Comparison of ENCODE assay signal across 11 cellular contexts in the genomic region with DNA sequence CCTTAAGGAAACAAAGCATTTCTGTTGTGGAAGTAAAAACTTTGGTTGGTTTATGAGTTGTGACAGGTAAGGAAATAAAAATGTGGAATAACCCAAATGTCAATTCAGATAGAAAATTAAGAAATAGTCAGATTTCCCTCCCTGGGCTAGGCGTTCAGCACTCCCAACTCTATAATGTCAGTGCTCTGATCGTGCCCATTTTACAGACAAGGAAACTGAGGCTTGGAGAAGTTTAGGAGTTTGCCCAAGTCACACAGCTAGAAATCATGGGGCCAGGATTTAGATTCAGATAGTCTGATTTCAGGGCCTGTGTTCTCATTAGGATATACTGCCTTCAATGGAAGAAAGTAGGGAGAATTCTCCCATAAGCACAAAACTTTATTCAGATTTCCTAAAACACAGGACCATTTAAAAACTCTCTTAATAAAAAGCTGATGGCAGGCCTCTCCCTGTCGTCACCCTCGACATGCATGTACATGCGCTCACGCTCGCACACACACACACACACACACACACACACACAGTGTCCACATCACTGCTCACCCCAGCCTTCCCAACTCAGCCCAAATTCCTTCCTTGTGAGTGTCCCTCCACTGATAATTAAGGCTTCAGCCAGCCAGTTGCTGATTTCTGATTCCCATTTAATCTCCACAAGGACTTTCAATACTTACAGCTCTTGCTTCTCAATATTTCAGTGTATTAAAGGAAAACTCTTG. TPM values are rescaled to one million over a fixed set of nuclear protein-coding genes. Genes with fewer than 3 reads are reported as not detected.
DNase-seq lines count a peak whose midpoint lies in the region; ATAC-seq and TF ChIP-seq lines count a peak whose summit lies in the region.
"Had no signal": no experiment of that assay in that cellular context is flagged by ENCODE, and none has a peak within 500 bp of the region (broad histone marks: within the 10 kb centered on the region; RNA-seq: fewer than 3 reads in every experiment).

No MANE protein-coding gene starts in this region.

- H3K27ac ChIP-seq in epithelial cell of prostate (peak overlapping the region; percentile 77), upper lobe of left lung (peak overlapping the region; percentile 17 to 60 (median 48)), neuronal stem cell (replicated peaks; ENCODE audit: low read length) (no peak overlapping the region)

- no peaks in the 10 kb centered on the region for H3K36me3 ChIP-seq in upper lobe of left lung
- H3K36me3 ChIP-seq in neuronal stem cell (replicated peaks in 1 of 2; ENCODE audit: control insufficient read depth in 2 of 2, insufficient read depth in 2 of 2, low read length in 2 of 2) = no peaks in the 10 kb centered on the region

- H3K14ac ChIP-seq in neuronal stem cell (ENCODE audit: low read length) = no peak overlapping the region

- H2BK5ac ChIP-seq in neuronal stem cell (ENCODE audit: low read length) = no peak overlapping the region

- no peaks in the 10 kb centered on the region for H3K27me3 ChIP-seq in upper lobe of left lung
- H3K27me3 ChIP-seq in neuronal stem cell (ENCODE audit: control insufficient read depth in 3 of 3, insufficient read depth in 3 of 3, low read depth in 1 of 3, low read length in 3 of 3) = peaks cover 0 to 13% (median 2%) of the 10 kb centered on the region in 3 experiments

- no peak overlapping the region for H4K91ac ChIP-seq in neuronal stem cell (ENCODE audit: low read depth, low read length, poor library complexity)

- H3K18ac ChIP-seq in neuronal stem cell (ENCODE audit: low read length) = no peak overlapping the region

- no peaks in the 10 kb centered on the region for H3K4me1 ChIP-seq in upper lobe of left lung
- peaks cover 0 to 5% of the 10 kb centered on the region in 2 donors for H3K4me1 ChIP-seq in neuronal stem cell (ENCODE audit: control insufficient read depth in 2 of 2, insufficient read depth in 1 of 2, low read depth in 1 of 2, low read length in 2 of 2)

- no peak overlapping the region for H4K8ac ChIP-seq in neuronal stem cell (ENCODE audit: low read depth, low read length)

- TF ChIP-seq CTCF in lower leg skin (IDR thresholded peaks at IDR 0.05) = no peak
- no peak for TF ChIP-seq CTCF in upper lobe of left lung (IDR thresholded peaks at IDR 0.05)

- 45 to 55% methylated on average over 7 of the region's 7 CpGs for WGBS in lower leg skin, 2 donors
- 70 to 76% methylated on average over 7 of the region's 7 CpGs for WGBS in upper lobe of left lung, 2 donors
- no CpG with 5 or more reads among the region's 7 CpGs for WGBS in neuronal stem cell (ENCODE audit: extremely low coverage in 2 of 2, insufficient read length in 2 of 2, insufficient replicate concordance in 1 of 2), 2 donors

- no peak overlapping the region for H2BK12ac ChIP-seq in neuronal stem cell (ENCODE audit: low read length)

- no peaks in the 10 kb centered on the region for H3K9me3 ChIP-seq in upper lobe of left lung
- no peaks in the 10 kb centered on the region for H3K9me3 ChIP-seq in neuronal stem cell (replicated peaks in 1 of 2; ENCODE audit: control insufficient read depth in 2 of 2, insufficient read depth in 1 of 2, low read depth in 1 of 2, low read length in 2 of 2)

- no peak overlapping the region for H2AFZ ChIP-seq in neuronal stem cell (ENCODE audit: low read length)

- no peak overlapping the region for H2BK15ac ChIP-seq in neuronal stem cell (ENCODE audit: low read length)

- H3K9ac ChIP-seq in neuronal stem cell (ENCODE audit: low read depth, low read length, poor library complexity) = no peak overlapping the region

- H3K4me2 ChIP-seq in neuronal stem cell (ENCODE audit: insufficient read depth, low read length, poor library complexity, severe bottlenecking) = no peak overlapping the region

- no peak for TF ChIP-seq RAD21 in Ishikawa (IDR thresholded peaks at IDR 0.05; ENCODE audit: low read depth)

- no peak overlapping the region for H3K4ac ChIP-seq in neuronal stem cell (ENCODE audit: low read length)

- no peak overlapping the region for H3K4me3 ChIP-seq in lower leg skin (ENCODE audit: low read depth, poor library complexity, severe bottlenecking)
- H3K4me3 ChIP-seq in upper lobe of left lung = peak overlapping the region in 1 of 4 donors; percentile 18
- H3K4me3 ChIP-seq in neuronal stem cell (ENCODE audit: low read length in 2 of 2) = no peak overlapping the region

- TF ChIP-seq EP300 in Ishikawa (IDR thresholded peaks at IDR 0.05; ENCODE audit: borderline replicate concordance) (no peak), upper lobe of left lung (IDR thresholded peaks at IDR 0.05) (no peak)

- H3K23ac ChIP-seq in neuronal stem cell (ENCODE audit: low read depth, low read length, poor library complexity) = no peak overlapping the region

- no peak overlapping the region for H2BK120ac ChIP-seq in neuronal stem cell (ENCODE audit: low read depth, low read length)

- intact Hi-C loops in lower leg skin (cut with DNase I; ENCODE audit: low total_unique reads) = no loop called here

- H3K79me1 ChIP-seq in neuronal stem cell (ENCODE audit: low read depth, low read length) = no peaks in the 10 kb centered on the region

- H2AK5ac ChIP-seq in neuronal stem cell (ENCODE audit: low read depth, low read length) = no peak overlapping the region

- no peak for TF ChIP-seq POLR2A in lower leg skin (IDR thresholded peaks at IDR 0.05)
- TF ChIP-seq POLR2A in upper lobe of left lung (IDR thresholded peaks at IDR 0.05) = no peak

- ATAC-seq in upper lobe of left lung (ENCODE audit: low FRiP score in 2 of 2) (peak; percentile 76 to 91), HG03159 (IDR thresholded peaks at IDR 0.05; ENCODE audit: unreplicated experiment) (no peak)
- ATAC-seq: activated CD8-positive, alpha-beta T cell treated with anti-CD3 and anti-CD28 coated beads, Interleukin-2, amount 10 ng/mL, durations not matched to agents 7 days and 5 days had no signal

- DNase-seq in epithelial cell of prostate (ENCODE audit: low read depth, low spot score) (peak; percentile 95), lower leg skin (ENCODE audit: low spot score in 2 of 2) (peak; percentile 52 to 88), upper lobe of left lung (no peak), neuronal stem cell (ENCODE audit: low spot score) (no peak), NCI-H146 (lab: John Stamatoyannopoulos, UW) (no peak), NCI-H128 (lab: John Stamatoyannopoulos, UW; ENCODE audit: unreplicated experiment) (no peak)
- DNase-seq: activated CD8-positive, alpha-beta T cell treated with anti-CD3 and anti-CD28 coated beads, Interleukin-2, amount 10 ng/mL, durations not matched to agents 7 days and 5 days; hypothalamus had no signal

TF ChIP-seq in Ishikawa, 13 proteins besides CTCF, POLR2A, EP300 and RAD21:
- TF ChIP-seq REST (IDR thresholded peaks at IDR 0.05; ENCODE audit: low read depth) = no peak
- TF ChIP-seq, protein P1, sequence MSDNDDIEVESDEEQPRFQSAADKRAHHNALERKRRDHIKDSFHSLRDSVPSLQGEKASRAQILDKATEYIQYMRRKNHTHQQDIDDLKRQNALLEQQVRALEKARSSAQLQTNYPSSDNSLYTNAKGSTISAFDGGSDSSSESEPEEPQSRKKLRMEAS (IDR thresholded peaks at IDR 0.05) = 0 out of 2 replicates have a peak, but pooled peaks have one; percentile 11
- TF ChIP-seq NFIC (IDR thresholded peaks at IDR 0.05) = no peak
- no peak for TF ChIP-seq TCF12 (IDR thresholded peaks at IDR 0.05; ENCODE audit: low read depth)
- TF ChIP-seq ZBTB7A (IDR thresholded peaks at IDR 0.05; ENCODE audit: low read depth) = no peak
- TF ChIP-seq USF1 (IDR thresholded peaks at IDR 0.05) = no peak
- no peak for TF ChIP-seq CREB1 (IDR thresholded peaks at IDR 0.05; ENCODE audit: low read depth)
- TF ChIP-seq TAF1 (IDR thresholded peaks at IDR 0.05; ENCODE audit: low read depth) = no peak
- no peak for TF ChIP-seq FOXM1 (IDR thresholded peaks at IDR 0.05; ENCODE audit: borderline replicate concordance, low read depth)

RNA-seq across cellular contexts. Expression of gene SLC14A2, which starts 49.1 kb away (rescaled TPM):
- total RNA-seq in lower leg skin (not detected), upper lobe of left lung (under 1 TPM in 2 of 6 donors, not detected in 4; 0.10 to 0.29 TPM)
- polyA plus RNA-seq in neuronal stem cell (2013, experiment 1 of 2) = 0.04 TPM
- 0.03 TPM for polyA plus RNA-seq in neuronal stem cell (2013, experiment 2 of 2)
- polyA plus RNA-seq: IgD-negative memory B cell had no signal

Comparison
In these comparisons a context has a peak if more than half of its experiments do, and no peak if none do; other contexts are left out.
1. DNase-seq: peak in epithelial cell of prostate (single experiment) and lower leg skin (2 of 2); none in upper lobe of left lung (0 of 2), neuronal stem cell (single experiment), NCI-H146 (single experiment) and NCI-H128 (single experiment).